In the genomic region with DNA sequence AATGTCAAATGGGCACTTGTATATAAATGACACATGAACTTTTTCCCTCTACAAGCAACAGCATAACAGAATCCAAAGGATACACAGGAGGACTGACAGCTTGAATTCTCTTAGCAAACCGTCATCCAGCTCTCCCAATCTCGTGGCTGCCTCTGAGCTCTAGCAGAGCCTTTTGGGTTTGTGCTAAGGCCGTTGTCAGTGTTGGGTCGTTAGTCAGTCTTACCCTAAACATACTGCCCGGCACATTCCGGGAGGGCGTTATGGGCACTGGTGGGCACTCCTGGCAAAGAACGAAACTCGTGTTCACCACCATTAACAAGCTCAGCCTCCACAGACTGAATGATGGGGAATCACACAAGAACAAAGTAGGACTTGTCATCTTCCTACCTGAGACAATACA, we compare ENCODE assay signal across 27 cellular contexts. TPM values are rescaled to one million over a fixed set of nuclear protein-coding genes. Genes with fewer than 3 reads are reported as not detected.
"Had no signal": no experiment of that assay in that cellular context is flagged by ENCODE, and none has a peak within 500 bp of the region (broad histone marks: within the 10 kb centered on the region; RNA-seq: fewer than 3 reads in every experiment).

No MANE protein-coding gene starts in this region.

- H3K27ac ChIP-seq: stomach, suprapubic skin, testis, thoracic aorta, thyroid gland, tibial artery, tibial nerve, transverse colon, upper lobe of left lung, upper lobe of right lung, uterus had no signal

- H3K4me1 Mint-ChIP-seq: stimulated activated effector memory CD8-positive, alpha-beta T cell treated with anti-CD3 and anti-CD28 coated beads, Interleukin-12 subunit alpha, Interleukin-12 subunit beta, amount 100 ng/mL, for 72 hours; stimulated activated memory B cell treated with anti-CD40 and anti-IgM and Interleukin-4, amounts not matched to agents 10 μg/mL and 1 μg/mL and 100 μg/mL, for 72 hours; stimulated activated naive B cell treated with anti-CD40 and anti-IgM and Interleukin-4, amounts not matched to agents 10 μg/mL and 1 μg/mL and 100 μg/mL, for 72 hours; stimulated activated naive CD8-positive, alpha-beta T cell treated with anti-CD3 and anti-CD28 coated beads, Interleukin-15, amount 100 ng/mL, for 72 hours had no signal

- H3K27ac Mint-ChIP-seq: stimulated activated effector memory CD8-positive, alpha-beta T cell treated with anti-CD3 and anti-CD28 coated beads, Interleukin-12 subunit alpha, Interleukin-12 subunit beta, amount 100 ng/mL, for 72 hours; stimulated activated memory B cell treated with anti-CD40 and anti-IgM and Interleukin-4, amounts not matched to agents 10 μg/mL and 1 μg/mL and 100 μg/mL, for 72 hours; stimulated activated naive B cell treated with anti-CD40 and anti-IgM and Interleukin-4, amounts not matched to agents 10 μg/mL and 1 μg/mL and 100 μg/mL, for 72 hours; stimulated activated naive CD8-positive, alpha-beta T cell treated with anti-CD3 and anti-CD28 coated beads, Interleukin-15, amount 100 ng/mL, for 72 hours; stimulated activated naive CD8-positive, alpha-beta T cell treated with anti-CD3 and anti-CD28 coated beads, Interleukin-15, Interleukin-2, amounts not matched to agents 100 ng/mL and 50 ng/mL, for 24 hours; type B pancreatic cell had no signal

- H3K36me3 Mint-ChIP-seq: stimulated activated effector memory CD8-positive, alpha-beta T cell treated with anti-CD3 and anti-CD28 coated beads, Interleukin-12 subunit alpha, Interleukin-12 subunit beta, amount 100 ng/mL, for 72 hours; stimulated activated naive B cell treated with anti-CD40 and anti-IgM and Interleukin-4, amounts not matched to agents 10 μg/mL and 1 μg/mL and 100 μg/mL, for 72 hours had no signal

- H3K4me3 Mint-ChIP-seq: stimulated activated effector memory CD8-positive, alpha-beta T cell treated with anti-CD3 and anti-CD28 coated beads, Interleukin-12 subunit alpha, Interleukin-12 subunit beta, amount 100 ng/mL, for 72 hours; stimulated activated memory B cell treated with anti-CD40 and anti-IgM and Interleukin-4, amounts not matched to agents 10 μg/mL and 1 μg/mL and 100 μg/mL, for 72 hours; stimulated activated naive B cell treated with anti-CD40 and anti-IgM and Interleukin-4, amounts not matched to agents 10 μg/mL and 1 μg/mL and 100 μg/mL, for 72 hours; stimulated activated naive CD8-positive, alpha-beta T cell treated with anti-CD3 and anti-CD28 coated beads, Interleukin-15, amount 100 ng/mL, for 72 hours; stimulated activated naive CD8-positive, alpha-beta T cell treated with anti-CD3 and anti-CD28 coated beads, Interleukin-15, Interleukin-2, amounts not matched to agents 100 ng/mL and 50 ng/mL, for 24 hours; type B pancreatic cell had no signal

- H3K9me3 ChIP-seq: stomach, suprapubic skin, testis, thoracic aorta, thyroid gland, tibial artery, tibial nerve, transverse colon, upper lobe of left lung, upper lobe of right lung, uterus had no signal

- H3K27me3 Mint-ChIP-seq: stimulated activated memory B cell treated with anti-CD40 and anti-IgM and Interleukin-4, amounts not matched to agents 10 μg/mL and 1 μg/mL and 100 μg/mL, for 72 hours had no signal

- H3K4me3 ChIP-seq: stomach, suprapubic skin, testis, thoracic aorta, thyroid gland, tibial artery, tibial nerve, transverse colon, upper lobe of left lung, upper lobe of right lung, uterus had no signal

- H3K27me3 ChIP-seq: stomach, suprapubic skin, testis, thyroid gland, tibial artery, tibial nerve, transverse colon, upper lobe of left lung, upper lobe of right lung, uterus had no signal

- H3K4me1 ChIP-seq: stomach, suprapubic skin, testis, thyroid gland, tibial artery, tibial nerve, transverse colon, upper lobe of left lung, upper lobe of right lung, uterus had no signal

- H3K9me3 Mint-ChIP-seq: stimulated activated effector memory CD8-positive, alpha-beta T cell treated with anti-CD3 and anti-CD28 coated beads, Interleukin-12 subunit alpha, Interleukin-12 subunit beta, amount 100 ng/mL, for 72 hours; stimulated activated memory B cell treated with anti-CD40 and anti-IgM and Interleukin-4, amounts not matched to agents 10 μg/mL and 1 μg/mL and 100 μg/mL, for 72 hours; stimulated activated naive CD8-positive, alpha-beta T cell treated with anti-CD3 and anti-CD28 coated beads, Interleukin-15, amount 100 ng/mL, for 72 hours; stimulated activated naive CD8-positive, alpha-beta T cell treated with anti-CD3 and anti-CD28 coated beads, Interleukin-15, Interleukin-2, amounts not matched to agents 100 ng/mL and 50 ng/mL, for 24 hours; type B pancreatic cell had no signal

- DNase-seq: stimulated activated CD4-positive, alpha-beta T cell treated with anti-CD3 and anti-CD28 coated beads, Interleukin-2, amount 100 ng/mL, for 48 hours; stimulated activated CD4-positive, alpha-beta T cell treated with anti-CD3 and anti-CD28 coated beads, Interleukin-4, amount 100 ng/mL, for 1 hour; stimulated activated CD4-positive, alpha-beta T cell treated with anti-CD3 and anti-CD28 coated beads, Interleukin-4, amount 100 ng/mL, for 24 hours; stimulated activated CD4-positive, alpha-beta T cell treated with anti-CD3 and anti-CD28 coated beads, Interleukin-4, amount 100 ng/mL, for 4 hours; stimulated activated CD8-positive, alpha-beta memory T cell treated with anti-CD3 and anti-CD28 coated beads, Interleukin-4, amount 100 ng/mL, for 48 hours; stimulated activated naive B cell treated with anti-CD40 and anti-IgM and Interleukin-4, amounts not matched to agents 10 μg/mL and 1 μg/mL and 100 μg/mL, for 72 hours; stimulated activated naive CD4-positive, alpha-beta T cell; stimulated activated naive CD4-positive, alpha-beta T cell treated with Interleukin-2 at 50 U/mL for 16 hours; stimulated activated naive CD8-positive, alpha-beta T cell treated with anti-CD3 and anti-CD28 coated beads, Interleukin-15, amount 100 ng/mL, for 72 hours; stimulated activated naive CD8-positive, alpha-beta T cell treated with anti-CD3 and anti-CD28 coated beads, Interleukin-15, Interleukin-2, amounts not matched to agents 100 U/mL and 50 U/mL, for 24 hours; stomach; substantia nigra; testis; thyroid gland; tibial artery; transverse colon; trophoblast cell; upper lobe of left lung; upper lobe of right lung; uterus had no signal

- ATAC-seq: stimulated activated effector memory CD8-positive, alpha-beta T cell treated with anti-CD3 and anti-CD28 coated beads, Interleukin-12 subunit alpha, Interleukin-12 subunit beta, amount 100 ng/mL, for 72 hours; stimulated activated memory B cell treated with anti-CD40 and anti-IgM and Interleukin-4, amounts not matched to agents 10 μg/mL and 1 μg/mL and 100 μg/mL, for 72 hours; stimulated activated naive B cell treated with anti-CD40 and anti-IgM and Interleukin-4, amounts not matched to agents 10 μg/mL and 1 μg/mL and 100 μg/mL, for 72 hours; stimulated activated naive CD8-positive, alpha-beta T cell treated with anti-CD3 and anti-CD28 coated beads, Interleukin-15, amount 100 ng/mL, for 72 hours; stimulated activated naive CD8-positive, alpha-beta T cell treated with anti-CD3 and anti-CD28 coated beads, Interleukin-15, Interleukin-2, amounts not matched to agents 100 U/mL and 50 U/mL, for 24 hours; upper lobe of right lung had no signal

- H3K36me3 ChIP-seq: thoracic aorta, thyroid gland, transverse colon, upper lobe of left lung, upper lobe of right lung, uterus had no signal

RNA-seq across cellular contexts. Expression of a gene that starts 19.6 kb away (rescaled TPM):
- total RNA-seq: upper lobe of right lung had no signal
